In the genomic region with DNA sequence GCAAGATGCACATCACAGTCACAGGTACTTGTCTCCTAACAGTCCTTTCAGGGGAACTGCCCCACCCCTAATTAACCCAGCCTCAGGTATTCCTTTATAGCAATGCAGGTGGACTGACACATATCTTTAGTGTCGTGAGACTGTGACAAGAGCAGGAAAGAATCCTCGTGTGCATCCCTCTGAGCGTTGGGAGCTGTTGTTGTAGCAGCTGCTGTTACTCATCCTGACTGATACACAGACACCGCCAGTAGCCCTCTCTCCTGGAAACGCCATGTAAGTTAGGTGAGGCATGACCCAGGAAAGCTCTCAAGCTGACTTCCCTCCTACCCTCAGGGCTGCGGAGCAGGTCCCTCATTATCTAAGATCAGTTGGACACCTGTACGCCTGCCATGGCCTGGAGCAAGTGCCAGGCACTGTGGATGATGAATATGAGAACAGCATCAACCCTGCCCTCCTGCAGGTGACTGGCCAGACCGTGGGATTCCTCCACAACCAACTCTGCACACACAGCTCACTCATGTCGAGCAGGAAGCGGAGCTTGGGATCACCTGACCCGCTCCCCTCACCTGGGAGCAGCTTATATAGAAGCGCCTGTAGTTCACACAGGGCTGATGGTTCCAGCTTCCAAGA, we compare ENCODE assay signal across 1 cellular context.
A peak's percentile ranks its signal among the peaks of the same experiment; 100 is the strongest.
TF ChIP-seq lines count a peak whose summit lies in the region.

No MANE protein-coding gene starts in this region.

TF ChIP-seq in K562, 482 proteins besides CTCF, POLR2A, EP300 and RAD21:
- peak; percentile 99 for TF ChIP-seq ZNF12 (CRISPR knock-in tag; IDR thresholded peaks at IDR 0.05)
- TF ChIP-seq CAMTA2 (CRISPR knock-in tag; conservative IDR thresholded peaks at IDR 0.05), result no peak
